14 cellular contexts compared by ENCODE assay signal in the genomic region with DNA sequence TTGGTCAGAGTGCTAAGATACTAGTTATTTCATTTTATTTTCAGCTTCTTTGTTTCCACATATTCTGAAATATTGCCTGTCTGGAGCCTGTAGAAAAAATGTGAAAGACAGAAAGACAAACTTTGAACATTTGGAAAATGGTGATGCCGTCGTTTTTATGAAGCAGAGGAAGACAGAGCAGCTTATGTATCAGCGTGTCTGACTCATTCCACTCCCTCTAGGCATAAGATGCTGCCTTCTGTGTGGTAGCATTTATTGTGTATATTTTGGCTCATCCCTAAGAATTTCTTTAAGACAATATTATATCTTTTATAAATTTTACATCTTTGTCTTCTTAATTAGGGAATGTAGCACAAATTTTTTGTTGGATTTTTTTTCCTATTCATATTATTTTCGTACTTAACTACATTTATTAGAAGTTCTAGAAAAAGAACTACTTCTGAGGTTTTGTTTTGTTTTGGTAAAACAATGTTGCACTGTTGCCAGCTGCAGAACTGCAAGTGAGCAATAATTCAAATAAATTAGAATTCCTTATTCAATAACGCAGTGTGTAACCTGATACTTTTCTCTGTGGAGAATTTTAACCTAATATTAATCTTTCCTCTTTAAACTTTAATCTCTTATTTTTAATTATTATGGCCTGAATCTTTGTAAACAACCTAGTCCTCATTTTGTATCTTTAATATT.
DNase-seq lines count a peak whose midpoint lies in the region; ATAC-seq, FAIRE-seq and TF ChIP-seq lines count a peak whose summit lies in the region.
"Had no signal": no experiment of that assay in that cellular context is flagged by ENCODE, and none has a peak within 500 bp of the region (broad histone marks: within the 10 kb centered on the region; RNA-seq: fewer than 3 reads in every experiment).

No MANE protein-coding gene starts in this region.

- peaks cover 51% of the 10 kb centered on the region for H3K4me1 Mint-ChIP-seq in neural crest cell
- H3K4me1 Mint-ChIP-seq in effector memory CD8-positive, alpha-beta T cell (ENCODE audit: low read depth in 2 of 2): peaks cover 5 to 11% of the 10 kb centered on the region in 2 donors

- no peak for TF ChIP-seq CTCF in neural crest cell (conservative IDR thresholded peaks at IDR 0.05)

- H3K4me3 Mint-ChIP-seq in neural crest cell: peak overlapping the region; percentile 12
- H3K4me3 Mint-ChIP-seq in effector memory CD8-positive, alpha-beta T cell: no peak overlapping the region
- H3K4me3 Mint-ChIP-seq: activated CD4-positive, alpha-beta memory T cell treated with anti-CD3 and anti-CD28 coated beads, Interleukin-2, amount 10 ng/mL, durations not matched to agents 7 days and 5 days; dendritic cell treated with granulocyte-macrophage colony-stimulating factor and Interleukin-4, amounts not matched to agents 40 ng/mL and 50 ng/mL, for 4 days had no signal

- no peaks in the 10 kb centered on the region for H3K9me3 Mint-ChIP-seq in neural crest cell
- no peaks in the 10 kb centered on the region for H3K9me3 Mint-ChIP-seq in effector memory CD8-positive, alpha-beta T cell
- H3K9me3 Mint-ChIP-seq: activated CD4-positive, alpha-beta memory T cell treated with anti-CD3 and anti-CD28 coated beads, Interleukin-2, amount 10 ng/mL, durations not matched to agents 7 days and 5 days; dendritic cell treated with granulocyte-macrophage colony-stimulating factor and Interleukin-4, amounts not matched to agents 40 ng/mL and 50 ng/mL, for 4 days had no signal

- DNase-seq in Daoy (ENCODE audit: low read depth) (peak; percentile 57), RCC 7860 (ENCODE audit: low spot score) (peak; percentile 28), neural crest cell (ENCODE audit: low read depth, low spot score) (no peak), cerebellar cortex (ENCODE audit: low spot score) (no peak), SIG-M5 (lab: John Stamatoyannopoulos, UW) (no peak)
- DNase-seq in effector memory CD8-positive, alpha-beta T cell: no peak
- DNase-seq: activated CD4-positive, alpha-beta memory T cell treated with anti-CD3 and anti-CD28 coated beads, Interleukin-2, amount 10 ng/mL, durations not matched to agents 7 days and 5 days; activated naive CD4-positive, alpha-beta T cell treated with Interleukin-2 at 50 U/mL for 16 hours; NCI-H2171 treated with DMSO at 0.1 percent for 48 hours; Peyer's patch; stomach had no signal

- no peak for FAIRE-seq in RCC 7860 (lab: Jason Lieb, UNC)
- peak; percentile 86 for FAIRE-seq in endometrium (lab: Jason Lieb, UNC)

- ATAC-seq in effector memory CD8-positive, alpha-beta T cell (replicated peaks): no peak
- no peak for ATAC-seq in HG03280 (IDR thresholded peaks at IDR 0.05; ENCODE audit: unreplicated experiment)

- peak overlapping the region; percentile 58 for H3K27ac Mint-ChIP-seq in neural crest cell (ENCODE audit: unreplicated experiment)
- H3K27ac Mint-ChIP-seq in effector memory CD8-positive, alpha-beta T cell: no peak overlapping the region
- H3K27ac Mint-ChIP-seq: activated CD4-positive, alpha-beta memory T cell treated with anti-CD3 and anti-CD28 coated beads, Interleukin-2, amount 10 ng/mL, durations not matched to agents 7 days and 5 days had no signal

- H3K36me3 Mint-ChIP-seq in neural crest cell (ENCODE audit: low read depth): no peaks in the 10 kb centered on the region
- peaks cover 4% of the 10 kb centered on the region for H3K36me3 Mint-ChIP-seq in effector memory CD8-positive, alpha-beta T cell (ENCODE audit: insufficient read depth)

- H3K27me3 Mint-ChIP-seq in neural crest cell (ENCODE audit: low read depth): no peaks in the 10 kb centered on the region
- H3K27me3 Mint-ChIP-seq in effector memory CD8-positive, alpha-beta T cell: no peaks in the 10 kb centered on the region
- H3K27me3 Mint-ChIP-seq: activated CD4-positive, alpha-beta memory T cell treated with anti-CD3 and anti-CD28 coated beads, Interleukin-2, amount 10 ng/mL, durations not matched to agents 7 days and 5 days; dendritic cell treated with granulocyte-macrophage colony-stimulating factor and Interleukin-4, amounts not matched to agents 40 ng/mL and 50 ng/mL, for 4 days had no signal

Comparison
In these comparisons a context has a peak if more than half of its experiments do, and no peak if none do; other contexts are left out.
1. DNase-seq: peak in Daoy (single experiment) and RCC 7860 (single experiment); none in neural crest cell (single experiment), cerebellar cortex (single experiment), effector memory CD8-positive, alpha-beta T cell (0 of 3) and SIG-M5 (single experiment).